In genomic region chr14:74314576-74314975, GRCh38 we compare ENCODE assay signal across 1 cellular context.
TF ChIP-seq lines count a peak whose summit lies in the region.

No MANE protein-coding gene starts in this region.

TF ChIP-seq in GM12878, 131 proteins besides CTCF, POLR2A, EP300 and RAD21 (continued from another document):
- TF ChIP-seq E2F8 (IDR thresholded peaks at IDR 0.05; ENCODE audit: low read depth, partially characterized antibody) (no peak), MLLT1 (IDR thresholded peaks at IDR 0.05) (no peak)
